In the genomic region with DNA sequence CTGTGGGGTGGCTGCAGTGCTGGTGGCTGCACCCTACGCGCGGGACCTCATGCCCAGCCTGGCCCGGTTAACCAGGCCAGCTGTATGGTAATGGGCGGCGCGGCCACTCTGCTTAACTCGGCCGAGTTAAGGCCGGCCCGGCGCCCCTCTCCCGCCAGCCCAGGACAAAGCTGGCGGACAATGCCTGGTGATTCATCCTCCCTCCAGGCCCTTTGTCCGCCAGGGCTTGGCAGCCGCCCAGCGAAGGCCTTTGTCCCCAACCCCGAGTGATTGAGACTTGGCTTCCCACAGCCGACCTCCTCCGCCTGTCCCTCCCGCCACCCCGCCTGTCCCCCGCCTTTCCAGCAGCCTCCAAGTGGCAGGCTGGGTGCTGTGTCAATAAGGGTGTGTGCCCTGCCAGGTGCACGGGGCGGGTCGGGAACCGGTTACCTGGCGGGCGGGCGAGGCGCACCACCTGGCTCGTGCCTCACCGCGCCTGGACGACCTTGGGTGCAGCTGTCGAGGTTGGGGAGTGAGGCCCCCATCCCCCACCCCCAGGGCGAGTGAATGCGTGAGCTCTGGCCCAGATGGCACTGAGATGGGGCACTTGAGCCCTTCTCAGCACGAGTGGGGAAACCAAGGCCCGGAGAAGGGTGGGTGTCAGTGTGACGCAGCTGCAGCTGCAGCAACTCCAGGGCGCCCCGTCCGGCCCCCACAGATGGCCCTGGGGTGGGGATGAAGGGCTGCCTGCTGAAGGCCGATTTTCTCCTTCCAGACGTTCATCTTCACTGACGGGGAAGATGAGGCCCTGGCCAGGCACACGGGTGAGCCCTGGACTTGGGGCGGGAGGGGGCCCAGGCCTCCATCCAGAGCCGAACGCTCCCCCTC, we compare ENCODE assay signal across 8 cellular contexts. TPM values are rescaled to one million over a fixed set of nuclear protein-coding genes. Genes with fewer than 3 reads are reported as not detected.
DNase-seq lines count a peak whose midpoint lies in the region; ATAC-seq and TF ChIP-seq lines count a peak whose summit lies in the region.

No MANE protein-coding gene starts in this region.

- H3K9me3 ChIP-seq in CD4-positive, CD25-positive, alpha-beta regulatory T cell (ENCODE audit: control insufficient read depth in 2 of 2, low read length in 2 of 2) = no peaks in the 10 kb centered on the region
- H3K9me3 ChIP-seq in neural progenitor cell (ENCODE audit: low read depth) = no peaks in the 10 kb centered on the region

- H3K9me3 Mint-ChIP-seq in CD4-positive, CD25-positive, alpha-beta regulatory T cell = peaks cover 0 to 1% (median 0%) of the 10 kb centered on the region in 7 donors
- H3K9me3 Mint-ChIP-seq in activated B cell treated with CpG ODN at 0.5 μM for 24 hours = no peaks in the 10 kb centered on the region
- H3K9me3 Mint-ChIP-seq in glutamatergic neuron (ENCODE audit: unreplicated experiment) = peaks cover 5% of the 10 kb centered on the region
- no peaks in the 10 kb centered on the region for H3K9me3 Mint-ChIP-seq in neural progenitor cell

- H3F3A ChIP-seq in neural progenitor cell (ENCODE audit: low read depth) = peaks cover 68% of the 10 kb centered on the region

- peaks cover 4% of the 10 kb centered on the region for H3K27me3 Mint-ChIP-seq in CD4-positive, CD25-positive, alpha-beta regulatory T cell
- H3K27me3 Mint-ChIP-seq in activated B cell treated with CpG ODN at 0.5 μM for 24 hours = no peaks in the 10 kb centered on the region
- peaks cover 11% of the 10 kb centered on the region for H3K27me3 Mint-ChIP-seq in glutamatergic neuron (ENCODE audit: unreplicated experiment)
- peaks cover 13% of the 10 kb centered on the region for H3K27me3 Mint-ChIP-seq in neural progenitor cell (ENCODE audit: insufficient read depth, low read depth)

- peak overlapping the region; percentile 90 for H3K4me2 ChIP-seq in neural progenitor cell

- CTCF ChIA-PET in activated B cell treated with CpG ODN at 0.5 μM for 24 hours (lab: Charles Lee) = interaction anchor here (1.6 kb wide), 1 partner anchor 85 kb away, joined by 4 read pairs; no protein-coding TSS in a partner anchor

- no peak overlapping the region for H3K4me3 ChIP-seq in CD4-positive, CD25-positive, alpha-beta regulatory T cell (ENCODE audit: low read depth, low read length)
- H3K4me3 ChIP-seq in neural progenitor cell = peak overlapping the region; percentile 74

- H3K36me3 ChIP-seq in CD4-positive, CD25-positive, alpha-beta regulatory T cell (ENCODE audit: control insufficient read depth, insufficient read depth, low read length) = peaks cover 46% of the 10 kb centered on the region
- H3K36me3 ChIP-seq in neural progenitor cell = no peaks in the 10 kb centered on the region

- H3K4me3 Mint-ChIP-seq in CD4-positive, CD25-positive, alpha-beta regulatory T cell = peak overlapping the region; percentile 65 to 100 (median 74)
- H3K4me3 Mint-ChIP-seq in activated B cell treated with CpG ODN at 0.5 μM for 24 hours (peak overlapping the region; percentile 24), glutamatergic neuron (ENCODE audit: unreplicated experiment) (no peak overlapping the region), neural progenitor cell (peak overlapping the region; percentile 63)

- peaks cover 91% of the 10 kb centered on the region for H4K20me1 ChIP-seq in neural progenitor cell (ENCODE audit: low read depth)

- H3K27ac ChIP-seq in CD4-positive, CD25-positive, alpha-beta regulatory T cell (ENCODE audit: insufficient read depth, low read length, poor library complexity, severe bottlenecking) = peak overlapping the region; percentile 83
- H3K27ac ChIP-seq in neural progenitor cell = peak overlapping the region; percentile 69

- H3K27ac Mint-ChIP-seq in CD4-positive, CD25-positive, alpha-beta regulatory T cell = peak overlapping the region in 1 of 3 donors; percentile 43
- H3K27ac Mint-ChIP-seq in activated B cell treated with CpG ODN at 0.5 μM for 24 hours (peak overlapping the region; percentile 56), glutamatergic neuron (ENCODE audit: unreplicated experiment) (no peak overlapping the region), neural progenitor cell (no peak overlapping the region)

- POLR2A ChIA-PET in activated B cell treated with CpG ODN at 0.5 μM for 24 hours (lab: Charles Lee) = interaction anchor here (0.6 to 6.9 kb wide), 3 partner anchors 14 to 186 kb away, joined by 3 to 240 read pairs (median 4); no protein-coding TSS in a partner anchor

- no peak overlapping the region for H2AFZ ChIP-seq in neural progenitor cell (replicated peaks)

- H3K27me3 ChIP-seq in CD4-positive, CD25-positive, alpha-beta regulatory T cell (ENCODE audit: control insufficient read depth, insufficient read depth, low read length) = no peaks in the 10 kb centered on the region
- no peaks in the 10 kb centered on the region for H3K27me3 ChIP-seq in neural progenitor cell

- DNase-seq in CD4-positive, CD25-positive, alpha-beta regulatory T cell = peak in 1 of 3 donors; percentile 42
- peak; percentile 89 for DNase-seq in NCI-H1092 treated with DMSO at 0.1 percent for 48 hours (lab: John Stamatoyannopoulos, UW)
- DNase-seq in activated B cell treated with CpG ODN at 0.5 μM for 24 hours = no peak
- DNase-seq in glutamatergic neuron = peak; percentile 52
- peak; percentile 98 for DNase-seq in neural progenitor cell (ENCODE audit: low spot score)
- DNase-seq in NOMO-1 (lab: John Stamatoyannopoulos, UW; ENCODE audit: unreplicated experiment in 2 of 2) = no peak

- H3K9ac ChIP-seq in neural progenitor cell = no peak overlapping the region

- no peak for ATAC-seq in CD4-positive, CD25-positive, alpha-beta regulatory T cell (ENCODE audit: low read depth in 2 of 2)
- no peak for ATAC-seq in activated B cell treated with CpG ODN at 0.5 μM for 24 hours (ENCODE audit: low read depth)
- no peak for ATAC-seq in GM21360 (IDR thresholded peaks at IDR 0.05; ENCODE audit: unreplicated experiment)
- ATAC-seq in GM18870 (IDR thresholded peaks at IDR 0.05; ENCODE audit: unreplicated experiment) = no peak

- intact Hi-C loops in activated B cell treated with CpG ODN at 0.5 μM for 24 hours (cut with micrococcal nuclease) = loop anchor here (5.0 to 10.0 kb wide), 4 partner anchors 173 to 1299 kb away; partner anchors contain the start of gene MAD1L1

- H3K79me2 ChIP-seq in neural progenitor cell (ENCODE audit: low read depth) = peaks cover 69% of the 10 kb centered on the region

- peaks cover 10 to 61% (median 24%) of the 10 kb centered on the region in 4 donors for H3K4me1 Mint-ChIP-seq in CD4-positive, CD25-positive, alpha-beta regulatory T cell
- H3K4me1 Mint-ChIP-seq in activated B cell treated with CpG ODN at 0.5 μM for 24 hours (peaks cover 73% of the 10 kb centered on the region), glutamatergic neuron (ENCODE audit: low read depth, unreplicated experiment) (peaks cover 9% of the 10 kb centered on the region), neural progenitor cell (peaks cover 48% of the 10 kb centered on the region)

- H3K36me3 Mint-ChIP-seq in CD4-positive, CD25-positive, alpha-beta regulatory T cell = peaks cover 27% of the 10 kb centered on the region
- H3K36me3 Mint-ChIP-seq in activated B cell treated with CpG ODN at 0.5 μM for 24 hours (ENCODE audit: low read depth) (peaks cover 53% of the 10 kb centered on the region), glutamatergic neuron (ENCODE audit: unreplicated experiment) (no peaks in the 10 kb centered on the region), neural progenitor cell (peaks cover 7% of the 10 kb centered on the region)

- TF ChIP-seq CTCF in activated B cell treated with CpG ODN at 0.5 μM for 24 hours (IDR thresholded peaks at IDR 0.05) = no peak
- TF ChIP-seq CTCF in glutamatergic neuron (IDR thresholded peaks at IDR 0.05; ENCODE audit: partially characterized antibody, unreplicated experiment) = no peak
- TF ChIP-seq CTCF in neural progenitor cell (IDR thresholded peaks at IDR 0.05) = no peak

- H3K4me1 ChIP-seq in CD4-positive, CD25-positive, alpha-beta regulatory T cell (ENCODE audit: control insufficient read depth, insufficient read depth, low read length, poor library complexity, severe bottlenecking) = peaks cover 82% of the 10 kb centered on the region
- peaks cover 45% of the 10 kb centered on the region for H3K4me1 ChIP-seq in neural progenitor cell

RNA-seq across cellular contexts. Expression of gene LFNG, which starts 4.6 kb away (rescaled TPM):
- 215 TPM for total RNA-seq in CD4-positive, CD25-positive, alpha-beta regulatory T cell
- 1 to 10 TPM; 2.1 to 7.3 (median 2.8) TPM for polyA plus RNA-seq in CD4-positive, CD25-positive, alpha-beta regulatory T cell
- total RNA-seq in activated B cell treated with CpG ODN at 0.5 μM for 24 hours (87.4 and 95.8 TPM in 2 replicates), glutamatergic neuron (ENCODE audit: unreplicated experiment) (75.5 TPM), neural progenitor cell (ENCODE audit: low replicate concordance) (58.0 and 177 TPM in 2 replicates)

RNA-seq across cellular contexts. Expression of gene BRAT1, which starts 31.1 kb away (rescaled TPM):
- 24.6 TPM for total RNA-seq in CD4-positive, CD25-positive, alpha-beta regulatory T cell
- 10 to 100 TPM; 21.4 to 36.6 (median 32.1) TPM for polyA plus RNA-seq in CD4-positive, CD25-positive, alpha-beta regulatory T cell
- total RNA-seq in activated B cell treated with CpG ODN at 0.5 μM for 24 hours (29.6 and 31.7 TPM in 2 replicates), glutamatergic neuron (ENCODE audit: unreplicated experiment) (30.5 TPM), neural progenitor cell (ENCODE audit: low replicate concordance) (9.3 and 52.2 TPM in 2 replicates)

RNA-seq across cellular contexts. Expression of gene IQCE, which starts 34.6 kb away (rescaled TPM):
- total RNA-seq in CD4-positive, CD25-positive, alpha-beta regulatory T cell = 6.6 TPM
- 1 to 10 TPM in 1 of 4 donors, under 1 TPM in 3; 0.69 to 1.5 (median 0.91) TPM for polyA plus RNA-seq in CD4-positive, CD25-positive, alpha-beta regulatory T cell
- total RNA-seq in activated B cell treated with CpG ODN at 0.5 μM for 24 hours = 7.5 and 7.7 TPM in 2 replicates
- 12.0 TPM for total RNA-seq in glutamatergic neuron (ENCODE audit: unreplicated experiment)
- total RNA-seq in neural progenitor cell (ENCODE audit: low replicate concordance) = 4.6 and 10.1 TPM in 2 replicates

RNA-seq across cellular contexts. Expression of gene GRIFIN, which starts 48.0 kb away (rescaled TPM):
- not detected for total RNA-seq in CD4-positive, CD25-positive, alpha-beta regulatory T cell
- not detected for polyA plus RNA-seq in CD4-positive, CD25-positive, alpha-beta regulatory T cell
- not detected in 2 replicates for total RNA-seq in activated B cell treated with CpG ODN at 0.5 μM for 24 hours
- total RNA-seq in glutamatergic neuron (ENCODE audit: unreplicated experiment) = not detected
- total RNA-seq in neural progenitor cell (ENCODE audit: low replicate concordance) = not detected in 2 replicates

Comparison
In these comparisons a context has a peak if more than half of its experiments do, and no peak if none do; other contexts are left out.
1. DNase-seq: peak in NCI-H1092 treated with DMSO at 0.1 percent for 48 hours (single experiment), glutamatergic neuron (single experiment) and neural progenitor cell (single experiment); none in activated B cell treated with CpG ODN at 0.5 μM for 24 hours (single experiment) and NOMO-1 (0 of 2).